ENCODE assay signal across 32 cellular contexts in genomic region chr4:136489101-136489500, GRCh38.
A peak's percentile ranks its signal among the peaks of the same experiment; 100 is the strongest.
DNase-seq lines count a peak whose midpoint lies in the region; ATAC-seq, FAIRE-seq and TF ChIP-seq lines count a peak whose summit lies in the region.
"Had no signal": no experiment of that assay in that cellular context is flagged by ENCODE, and none has a peak within 500 bp of the region (broad histone marks: within the 10 kb centered on the region; RNA-seq: fewer than 3 reads in every experiment).

No MANE protein-coding gene starts in this region.

- no peaks in the 10 kb centered on the region for H3K36me3 Mint-ChIP-seq in HFFc6 (ENCODE audit: low read depth)
- H3K36me3 Mint-ChIP-seq: CD14-positive monocyte; CD4-positive, alpha-beta memory T cell; CD4-positive, CD25-positive, alpha-beta regulatory T cell; CD8-positive, alpha-beta memory T cell; CD8-positive, alpha-beta T cell had no signal

- peak; percentile 95 for ATAC-seq in left colon
- peak; percentile 71 for ATAC-seq in mucosa of descending colon
- ATAC-seq in HG02852 (IDR thresholded peaks at IDR 0.05; ENCODE audit: unreplicated experiment): no peak
- ATAC-seq: A549; CD8-positive, alpha-beta T cell had no signal

- H3K27me3 Mint-ChIP-seq in HFFc6 (ENCODE audit: insufficient read depth): no peaks in the 10 kb centered on the region
- H3K27me3 Mint-ChIP-seq: B cell; CD4-positive, alpha-beta memory T cell; CD4-positive, alpha-beta T cell; CD4-positive, CD25-positive, alpha-beta regulatory T cell; CD8-positive, alpha-beta memory T cell had no signal

- H3K9me3 Mint-ChIP-seq in HFFc6: peaks cover 11% of the 10 kb centered on the region

- no peak overlapping the region for H3K27ac Mint-ChIP-seq in HFFc6
- H3K27ac Mint-ChIP-seq: B cell; CD14-positive monocyte; CD4-positive, alpha-beta memory T cell; CD4-positive, alpha-beta T cell; CD8-positive, alpha-beta memory T cell; CD8-positive, alpha-beta T cell had no signal

- H3K4me1 Mint-ChIP-seq in HFFc6 (ENCODE audit: low read depth): no peaks in the 10 kb centered on the region
- H3K4me1 Mint-ChIP-seq: B cell; CD14-positive monocyte; CD4-positive, alpha-beta memory T cell; CD4-positive, CD25-positive, alpha-beta regulatory T cell; CD8-positive, alpha-beta memory T cell had no signal

- FAIRE-seq in colon (lab: Jason Lieb, UNC): peak; percentile 85
- FAIRE-seq: A549, D721Med had no signal

- no peaks in the 10 kb centered on the region for H3K36me3 ChIP-seq in mucosa of descending colon (ENCODE audit: low read depth)
- H3K36me3 ChIP-seq: BE2C; BLaER1; BLaER1 treated with 17β-estradiol and CSF1 and Interleukin-3, amounts not matched to agents 10 nM and 100 nM had no signal

- intact Hi-C loops in left colon (cut with DNase I, micrococcal nuclease): no loop called here
- intact Hi-C loops in mucosa of descending colon (cut with DNase I, micrococcal nuclease): no loop called here

- TF ChIP-seq CTCF in mucosa of descending colon (IDR thresholded peaks at IDR 0.05) (no peak), HFFc6 (IDR thresholded peaks at IDR 0.05) (no peak)

- no peak overlapping the region for H3K4me3 Mint-ChIP-seq in HFFc6
- H3K4me3 Mint-ChIP-seq: B cell; CD14-positive monocyte; CD4-positive, alpha-beta memory T cell; CD4-positive, alpha-beta T cell; CD4-positive, CD25-positive, alpha-beta regulatory T cell; CD8-positive, alpha-beta memory T cell; CD8-positive, alpha-beta T cell had no signal

- no peak overlapping the region for H3K4me3 ChIP-seq in mucosa of descending colon
- H3K4me3 ChIP-seq: A549; BLaER1; BLaER1 treated with 17β-estradiol and CSF1 and Interleukin-3, amounts not matched to agents 10 nM and 100 nM had no signal

- H3K4me1 ChIP-seq in mucosa of descending colon (ENCODE audit: low read depth): no peaks in the 10 kb centered on the region
- H3K4me1 ChIP-seq: A549; BLaER1; BLaER1 treated with 17β-estradiol and CSF1 and Interleukin-3, amounts not matched to agents 10 nM and 100 nM had no signal

- DNase-seq in left colon (no peak), mucosa of descending colon (no peak), HFFc6 (no peak), HCEC 1CT (no peak)
- DNase-seq: 8988T; ACHN; AML-193; BE2C; C1 segment of cervical spinal cord; Caco-2; Calu3; CD4-positive, alpha-beta memory T cell; CD4-positive, alpha-beta T cell; CD4-positive, CD25-positive, alpha-beta regulatory T cell; CD8-positive, alpha-beta memory T cell; CD8-positive, alpha-beta T cell; COR-L47; DMS 273 treated with DMSO at 0.1 percent for 48 hours; DMS153; DMS53; DMS79; DMS79 treated with DMSO at 0.1 percent for 48 hours; DND-41; EL had no signal

- H3K9me3 ChIP-seq in mucosa of descending colon: no peaks in the 10 kb centered on the region
- H3K9me3 ChIP-seq: A549; BE2C; BLaER1; BLaER1 treated with 17β-estradiol and CSF1 and Interleukin-3, amounts not matched to agents 10 nM and 100 nM; Caco-2 had no signal
